Comparison of ENCODE assay signal across 9 cellular contexts in the genomic region with DNA sequence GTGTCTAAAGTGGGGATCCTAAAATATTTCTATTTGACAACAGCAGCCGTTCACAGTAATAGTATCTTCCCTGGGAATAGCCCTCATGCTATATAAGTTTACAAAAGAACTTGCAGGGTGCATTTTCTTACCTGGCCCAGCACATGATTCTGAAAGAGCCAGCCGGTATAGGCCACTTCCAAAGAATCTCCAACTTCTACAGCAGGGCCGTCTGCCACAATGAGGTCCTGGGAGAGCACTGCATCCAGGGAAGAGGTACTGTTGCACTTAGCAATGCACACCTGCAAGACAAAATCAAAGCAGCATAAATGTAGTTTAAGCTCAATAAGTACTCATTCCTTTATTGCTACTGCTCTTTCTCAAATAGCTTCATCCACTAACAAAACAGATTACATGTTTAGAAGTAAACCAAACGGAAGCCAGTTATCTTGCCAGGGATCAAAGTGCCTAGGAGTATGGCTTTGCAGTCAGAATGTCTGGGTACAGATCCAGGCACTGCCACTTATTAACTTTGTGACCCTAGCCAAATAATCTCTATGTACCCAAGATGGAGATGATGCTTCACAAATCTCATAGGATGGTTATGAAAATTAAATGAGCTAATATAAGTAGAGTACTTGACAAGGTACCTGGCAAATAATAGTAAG.
"Had no signal": no experiment of that assay in that cellular context is flagged by ENCODE, and none has a peak within 500 bp of the region (broad histone marks: within the 10 kb centered on the region; RNA-seq: fewer than 3 reads in every experiment).

No MANE protein-coding gene starts in this region.

- H3K4me1 ChIP-seq: HAP-1 had no signal

- H3K4me3 ChIP-seq: GM23248, HAP-1 had no signal

- DNase-seq: GM23248, GOT3, H7, HFFc6, KBM-7 had no signal

- H2AFZ ChIP-seq: GM23248 had no signal

- H3K4me2 ChIP-seq: KMS-11 had no signal

- ATAC-seq: HCT116 had no signal

- H3K27ac ChIP-seq: GM23248, KMS-11 had no signal

- FAIRE-seq: HTR-8/SVneo had no signal

- H3K9ac ChIP-seq: GM23248, KMS-11 had no signal

- H3K9me3 ChIP-seq: HAP-1 had no signal
